31 cellular contexts compared by ENCODE assay signal in the genomic region with DNA sequence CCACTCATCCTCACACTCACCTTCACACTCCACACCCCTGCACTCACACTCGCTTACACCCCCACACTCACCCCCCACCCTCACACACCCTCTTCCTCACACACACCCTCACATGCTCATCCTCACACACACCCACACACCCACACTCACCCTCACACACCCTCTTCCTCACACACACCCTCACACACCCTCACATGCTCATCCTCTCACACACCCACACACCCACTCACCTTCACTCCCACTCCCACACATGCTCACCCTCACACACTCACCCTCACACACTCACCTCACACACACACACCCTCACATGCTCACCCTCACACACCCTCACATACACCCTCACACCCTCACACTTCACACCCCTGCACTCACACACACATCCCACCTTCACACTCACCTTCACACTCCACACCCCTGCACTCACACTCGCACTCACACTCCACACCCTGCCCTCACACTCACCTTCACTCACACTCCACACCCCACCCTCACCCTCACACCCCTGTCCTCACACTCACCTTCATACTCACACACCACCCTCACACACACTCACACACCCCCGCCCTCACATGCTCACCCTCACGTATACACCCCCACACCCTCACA. TPM values are rescaled to one million over a fixed set of nuclear protein-coding genes. Genes with fewer than 3 reads are reported as not detected.
DNase-seq lines count a peak whose midpoint lies in the region; ATAC-seq and TF ChIP-seq lines count a peak whose summit lies in the region.
"Had no signal": no experiment of that assay in that cellular context is flagged by ENCODE, and none has a peak within 500 bp of the region (broad histone marks: within the 10 kb centered on the region; RNA-seq: fewer than 3 reads in every experiment).

No MANE protein-coding gene starts in this region.

- no peak overlapping the region for H3K27ac ChIP-seq in heart right ventricle
- H3K27ac ChIP-seq: BLaER1, esophagus muscularis mucosa, foreskin keratinocyte, heart left ventricle, PC-9, vagina had no signal

- 98 to 99% methylated on average over 4 of the region's 4 CpGs for WGBS in heart right ventricle, 2 donors

- peaks cover 45% of the 10 kb centered on the region for H3K36me3 Mint-ChIP-seq in activated T-helper 1 cell treated with anti-CD3 and anti-CD28 coated beads, Interleukin-12 subunit alpha, Interleukin-12 subunit beta, Interleukin-2, Interleukin-4 antibody, amounts not matched to agents 30 ng/mL and 10 ng/mL and 1 ng/mL, durations not matched to agents 14 hours and 24 hours and 36 hours (ENCODE audit: low read depth)
- H3K36me3 Mint-ChIP-seq in memory B cell, result peaks cover 16% of the 10 kb centered on the region

- H3K4me1 ChIP-seq in heart right ventricle, result no peaks in the 10 kb centered on the region
- H3K4me1 ChIP-seq: BLaER1, esophagus muscularis mucosa, foreskin keratinocyte, heart left ventricle, vagina had no signal

- intact Hi-C loops in left ventricle myocardium superior (cut with micrococcal nuclease), result no loop called here
- intact Hi-C loops in heart right ventricle (cut with DNase I), result no loop called here
- intact Hi-C loops in activated T-helper 1 cell treated with anti-CD3 and anti-CD28 coated beads, Interleukin-12 subunit alpha, Interleukin-12 subunit beta, Interleukin-2, Interleukin-4 antibody, amounts not matched to agents 30 ng/mL and 10 ng/mL and 1 ng/mL, durations not matched to agents 14 hours and 24 hours and 36 hours (cut with micrococcal nuclease), result no loop called here

- TF ChIP-seq CTCF in heart right ventricle (IDR thresholded peaks at IDR 0.05), result no peak

- H3K27me3 ChIP-seq in heart right ventricle, result no peaks in the 10 kb centered on the region
- H3K27me3 ChIP-seq: BLaER1, esophagus muscularis mucosa, foreskin keratinocyte, heart left ventricle, vagina had no signal

- H3K36me3 ChIP-seq in heart right ventricle, result peaks cover 0 to 16% (median 0%) of the 10 kb centered on the region in 9 donors
- H3K36me3 ChIP-seq: vagina had no signal

- peaks cover 15% of the 10 kb centered on the region for H3K9me3 Mint-ChIP-seq in activated T-helper 1 cell treated with anti-CD3 and anti-CD28 coated beads, Interleukin-12 subunit alpha, Interleukin-12 subunit beta, Interleukin-2, Interleukin-4 antibody, amounts not matched to agents 30 ng/mL and 10 ng/mL and 1 ng/mL, durations not matched to agents 14 hours and 24 hours and 36 hours
- H3K9me3 Mint-ChIP-seq in memory B cell, result peaks cover 5% of the 10 kb centered on the region
- H3K9me3 Mint-ChIP-seq: nephron had no signal

- ATAC-seq in left ventricle myocardium superior (no peak), heart right ventricle (no peak), memory B cell (ENCODE audit: low read depth) (no peak), HG03342 (IDR thresholded peaks at IDR 0.05; ENCODE audit: unreplicated experiment) (no peak)
- ATAC-seq: foreskin keratinocyte; stimulated activated naive CD8-positive, alpha-beta T cell treated with anti-CD3 and anti-CD28 coated beads, Interleukin-15, Interleukin-2, amounts not matched to agents 100 U/mL and 50 U/mL, for 24 hours had no signal

- peaks cover 8% of the 10 kb centered on the region for H3K4me1 Mint-ChIP-seq in activated T-helper 1 cell treated with anti-CD3 and anti-CD28 coated beads, Interleukin-12 subunit alpha, Interleukin-12 subunit beta, Interleukin-2, Interleukin-4 antibody, amounts not matched to agents 30 ng/mL and 10 ng/mL and 1 ng/mL, durations not matched to agents 14 hours and 24 hours and 36 hours (ENCODE audit: low read depth)
- H3K4me1 Mint-ChIP-seq in memory B cell, result peaks cover 45% of the 10 kb centered on the region

- no peaks in the 10 kb centered on the region for H3K9me3 ChIP-seq in heart right ventricle
- H3K9me3 ChIP-seq: BLaER1, esophagus muscularis mucosa, heart left ventricle, vagina had no signal

- peak overlapping the region; percentile 55 for H3K27ac Mint-ChIP-seq in activated T-helper 1 cell treated with anti-CD3 and anti-CD28 coated beads, Interleukin-12 subunit alpha, Interleukin-12 subunit beta, Interleukin-2, Interleukin-4 antibody, amounts not matched to agents 30 ng/mL and 10 ng/mL and 1 ng/mL, durations not matched to agents 14 hours and 24 hours and 36 hours
- peak overlapping the region; percentile 84 for H3K27ac Mint-ChIP-seq in memory B cell
- H3K27ac Mint-ChIP-seq: nephron had no signal

- no peak overlapping the region for H3K4me3 Mint-ChIP-seq in activated T-helper 1 cell treated with anti-CD3 and anti-CD28 coated beads, Interleukin-12 subunit alpha, Interleukin-12 subunit beta, Interleukin-2, Interleukin-4 antibody, amounts not matched to agents 30 ng/mL and 10 ng/mL and 1 ng/mL, durations not matched to agents 14 hours and 24 hours and 36 hours
- H3K4me3 Mint-ChIP-seq in memory B cell, result no peak overlapping the region
- H3K4me3 Mint-ChIP-seq: nephron had no signal

- no peaks in the 10 kb centered on the region for H3K27me3 Mint-ChIP-seq in activated T-helper 1 cell treated with anti-CD3 and anti-CD28 coated beads, Interleukin-12 subunit alpha, Interleukin-12 subunit beta, Interleukin-2, Interleukin-4 antibody, amounts not matched to agents 30 ng/mL and 10 ng/mL and 1 ng/mL, durations not matched to agents 14 hours and 24 hours and 36 hours (ENCODE audit: insufficient read depth)
- H3K27me3 Mint-ChIP-seq in memory B cell, result no peaks in the 10 kb centered on the region

- H3K4me3 ChIP-seq in heart right ventricle, result no peak overlapping the region
- H3K4me3 ChIP-seq: BLaER1, esophagus muscularis mucosa, heart left ventricle, PC-9, vagina had no signal

- DNase-seq in left ventricle myocardium superior (peak; percentile 1), heart right ventricle (no peak), memory B cell (ENCODE audit: low spot score in 2 of 2) (no peak), Ammon's horn (ENCODE audit: low spot score) (no peak), RPMI8226 (no peak)
- no peak for DNase-seq in activated T-helper 1 cell treated with anti-CD3 and anti-CD28 coated beads, Interleukin-12 subunit alpha, Interleukin-12 subunit beta, Interleukin-2, Interleukin-4 antibody, amounts not matched to agents 30 ng/mL and 10 ng/mL and 1 ng/mL, durations not matched to agents 14 hours and 24 hours and 36 hours (ENCODE audit: low spot score)
- DNase-seq: activated CD4-positive, alpha-beta T cell treated with anti-CD3 and anti-CD28 coated beads for 1 hour; activated gamma-delta T cell; cerebellar nuclear complex; DMS 273 treated with DMSO at 0.1 percent for 48 hours; foreskin keratinocyte; GOT3; NCI-H1417 treated with DMSO at 0.1 percent for 48 hours; NCI-H2081 treated with DMSO at 0.1 percent for 48 hours; NCI-H2227 treated with DMSO at 0.1 percent for 48 hours; NCI-H526 treated with DMSO at 0.1 percent for 48 hours; PC-9; SHP77; stimulated activated naive CD8-positive, alpha-beta T cell treated with anti-CD3 and anti-CD28 coated beads, Interleukin-15, Interleukin-2, amounts not matched to agents 100 U/mL and 50 U/mL, for 24 hours had no signal

RNA-seq across cellular contexts. Expression of a gene that starts 42.6 kb away (rescaled TPM):
- total RNA-seq in left ventricle myocardium superior, result 0.27 TPM
- total RNA-seq in heart right ventricle, result 1 to 10 TPM in 3 of 10 donors, under 1 TPM in 3, not detected in 4; 0.30 to 8.5 (median 0.96) TPM
- 1 to 10 TPM in 1 of 2 donors, not detected in 1; 2.0 TPM for polyA plus RNA-seq in heart right ventricle
- not detected in 2 replicates for total RNA-seq in activated T-helper 1 cell treated with anti-CD3 and anti-CD28 coated beads, Interleukin-12 subunit alpha, Interleukin-12 subunit beta, Interleukin-2, Interleukin-4 antibody, amounts not matched to agents 30 ng/mL and 10 ng/mL and 1 ng/mL, durations not matched to agents 14 hours and 24 hours and 36 hours
- total RNA-seq: dermis microvascular lymphatic vessel endothelial cell; mononuclear cell; osteocyte; skeletal muscle tissue; T-helper 2 cell treated with Interferon-gamma antibody and Interleukin-4, amounts not matched to agents 100 ng/mL and 5 ng/mL, for 36 hours; temporal lobe had no signal
